In genomic region chr9:128275198-128276007, GRCh38 we compare ENCODE assay signal across 8 cellular contexts. TPM values are rescaled to one million over a fixed set of nuclear protein-coding genes. Genes with fewer than 3 reads are reported as not detected.
A peak's percentile ranks its signal among the peaks of the same experiment; 100 is the strongest.
DNase-seq lines count a peak whose midpoint lies in the region; TF ChIP-seq lines count a peak whose summit lies in the region.

A gene with protein sequence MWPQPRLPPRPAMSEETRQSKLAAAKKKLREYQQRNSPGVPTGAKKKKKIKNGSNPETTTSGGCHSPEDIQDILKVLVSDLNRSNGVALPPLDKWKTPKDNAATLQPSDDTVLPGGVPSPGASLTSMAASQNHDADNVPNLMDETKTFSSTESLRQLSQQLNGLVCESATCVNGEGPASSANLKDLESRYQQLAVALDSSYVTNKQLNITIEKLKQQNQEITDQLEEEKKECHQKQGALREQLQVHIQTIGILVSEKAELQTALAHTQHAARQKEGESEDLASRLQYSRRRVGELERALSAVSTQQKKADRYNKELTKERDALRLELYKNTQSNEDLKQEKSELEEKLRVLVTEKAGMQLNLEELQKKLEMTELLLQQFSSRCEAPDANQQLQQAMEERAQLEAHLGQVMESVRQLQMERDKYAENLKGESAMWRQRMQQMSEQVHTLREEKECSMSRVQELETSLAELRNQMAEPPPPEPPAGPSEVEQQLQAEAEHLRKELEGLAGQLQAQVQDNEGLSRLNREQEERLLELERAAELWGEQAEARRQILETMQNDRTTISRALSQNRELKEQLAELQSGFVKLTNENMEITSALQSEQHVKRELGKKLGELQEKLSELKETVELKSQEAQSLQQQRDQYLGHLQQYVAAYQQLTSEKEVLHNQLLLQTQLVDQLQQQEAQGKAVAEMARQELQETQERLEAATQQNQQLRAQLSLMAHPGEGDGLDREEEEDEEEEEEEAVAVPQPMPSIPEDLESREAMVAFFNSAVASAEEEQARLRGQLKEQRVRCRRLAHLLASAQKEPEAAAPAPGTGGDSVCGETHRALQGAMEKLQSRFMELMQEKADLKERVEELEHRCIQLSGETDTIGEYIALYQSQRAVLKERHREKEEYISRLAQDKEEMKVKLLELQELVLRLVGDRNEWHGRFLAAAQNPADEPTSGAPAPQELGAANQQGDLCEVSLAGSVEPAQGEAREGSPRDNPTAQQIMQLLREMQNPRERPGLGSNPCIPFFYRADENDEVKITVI (minus strand): TSS chr9:128276007. CDS start chr9:128275976, 31 bp downstream.

- H3K4me3 ChIP-seq in HAP-1 (peak within 1 kb of the TSS; percentile 87), MG63 (peak within 1 kb of the TSS; percentile 97), iPS-18c (ENCODE audit: insufficient read depth, low read depth, low read length) (peak within 1 kb of the TSS; percentile 89), skeletal muscle satellite cell (ENCODE audit: low read length) (peak within 1 kb of the TSS; percentile 90)

- peak within 1 kb of the TSS; percentile 98 for H3K4me2 ChIP-seq in skeletal muscle satellite cell (ENCODE audit: low read length)

- DNase-seq in activated gamma-delta T cell (lab: John Stamatoyannopoulos, UW): peak; percentile 75
- DNase-seq in activated gamma-delta T cell treated with Interleukin-2 at 50 U/mL for 16 hours: no peak
- DNase-seq in HAP-1 (ENCODE audit: low spot score in 2 of 2): peak; percentile 7 to 49
- peak; percentile 19 for DNase-seq in MG63
- no peak for DNase-seq in NCI-H2081 treated with DMSO at 0.1 percent for 48 hours (lab: John Stamatoyannopoulos, UW)

- H3K27me3 ChIP-seq in HAP-1 (ENCODE audit: low read depth) (no peaks in the 10 kb centered on the region), MG63 (no peaks in the 10 kb centered on the region), skeletal muscle satellite cell (ENCODE audit: control insufficient read depth, insufficient read depth, low read length) (no peaks in the 10 kb centered on the region)

- H3K4me3 Mint-ChIP-seq in brain: peak within 1 kb of the TSS; percentile 93 to 100 (median 97)

- H3K36me3 Mint-ChIP-seq in brain: peaks cover 37% of the 10 kb centered on the region

- no peak for TF ChIP-seq CTCF in brain (conservative IDR thresholded peaks at IDR 0.05)

- H3K36me3 ChIP-seq in HAP-1 (replicated peaks) (peaks cover 4% of the 10 kb centered on the region; the same call in 1 of the 2 replicates), MG63 (peaks cover 33% of the 10 kb centered on the region), skeletal muscle satellite cell (ENCODE audit: insufficient read depth, low read length) (peaks cover 28% of the 10 kb centered on the region)

- H3K4me1 ChIP-seq in HAP-1 (0 out of 2 replicates have a peak, but pooled peaks cover 5% of the 10 kb centered on the region), skeletal muscle satellite cell (ENCODE audit: control insufficient read depth, insufficient read depth, low read length) (peaks cover 18% of the 10 kb centered on the region)

- H3K27me3 Mint-ChIP-seq in brain: peaks cover 4% of the 10 kb centered on the region

- H3K9me3 Mint-ChIP-seq in brain: peaks cover 0 to 2% (median 0%) of the 10 kb centered on the region in 5 experiments

- peak within 1 kb of the TSS; percentile 93 to 99 (median 97) for H3K27ac Mint-ChIP-seq in brain

- H3K9me3 ChIP-seq in HAP-1 (no peaks in the 10 kb centered on the region), MG63 (no peaks in the 10 kb centered on the region), iPS-18c (ENCODE audit: control insufficient read depth, insufficient read depth, low read length) (no peaks in the 10 kb centered on the region), skeletal muscle satellite cell (replicated peaks; ENCODE audit: low read length) (no peaks in the 10 kb centered on the region)

- in situ Hi-C loops in HAP-1 (cut with MboI; ENCODE audit: low sequenced_read_pairs): no loop called here

- H3K4me1 Mint-ChIP-seq in brain: peaks cover 48% of the 10 kb centered on the region

- H3K9ac ChIP-seq in skeletal muscle satellite cell (ENCODE audit: low read depth, low read length): peak within 1 kb of the TSS; percentile 99

RNA-seq across cellular contexts. Expression of the gene that starts here (rescaled TPM):
- 51.0 and 70.3 TPM in 2 replicates for total RNA-seq in MG63 (2014; rRNA removed; shearing (Covaris generic); ENCODE audit: low replicate concordance)
- 78.8 TPM for polyA plus RNA-seq in brain (ENCODE audit: insufficient read depth, low read depth, low replicate concordance)
- 60.5 and 62.6 TPM in 2 replicates for total RNA-seq in skeletal muscle satellite cell (2012; rRNA removed)

Comparison
In these comparisons a context has a peak if more than half of its experiments do, and no peak if none do; other contexts are left out.
1. DNase-seq: peak in activated gamma-delta T cell (single experiment), HAP-1 (2 of 2) and MG63 (single experiment); none in activated gamma-delta T cell treated with Interleukin-2 at 50 U/mL for 16 hours (single experiment) and NCI-H2081 treated with DMSO at 0.1 percent for 48 hours (single experiment).
2. Peak in every context shown above with its lines, with median percentiles within 50 percentile points of each other: H3K4me3 ChIP-seq.